18 cellular contexts compared by ENCODE assay signal in the genomic region with DNA sequence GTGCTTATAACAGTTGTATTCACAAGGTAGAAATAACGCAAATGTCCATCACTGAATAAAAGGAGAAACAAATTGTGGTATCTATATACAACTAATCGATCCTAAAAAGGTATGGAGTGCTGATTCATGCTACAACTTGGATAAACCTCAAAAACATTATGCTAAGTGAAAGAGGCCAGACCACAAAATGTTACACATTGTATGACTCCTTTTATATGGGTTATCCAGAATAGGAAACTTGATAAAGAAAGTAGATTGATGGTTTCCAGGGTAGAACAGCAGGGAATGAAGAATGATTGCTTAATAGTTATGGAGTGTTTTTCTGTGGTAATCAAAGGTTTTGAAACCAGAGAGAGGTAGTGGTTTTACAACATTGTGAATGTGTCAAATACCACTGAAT.
DNase-seq lines count a peak whose midpoint lies in the region; ATAC-seq, FAIRE-seq and TF ChIP-seq lines count a peak whose summit lies in the region.
"Had no signal": no experiment of that assay in that cellular context is flagged by ENCODE, and none has a peak within 500 bp of the region (broad histone marks: within the 10 kb centered on the region; RNA-seq: fewer than 3 reads in every experiment).

No MANE protein-coding gene starts in this region.

- peaks cover 2% of the 10 kb centered on the region for H3K4me1 ChIP-seq in astrocyte (ENCODE audit: insufficient read depth, low read length)
- H3K4me1 ChIP-seq in keratinocyte (ENCODE audit: control insufficient read depth, extremely low read depth, insufficient read depth, low read length) = peaks cover 27% of the 10 kb centered on the region

- H3K4me1 Mint-ChIP-seq in astrocyte (ENCODE audit: low read depth, unreplicated experiment) = no peaks in the 10 kb centered on the region

- H3K9me3 Mint-ChIP-seq in astrocyte (ENCODE audit: unreplicated experiment) = no peaks in the 10 kb centered on the region
- H3K9me3 Mint-ChIP-seq: activated CD4-positive, alpha-beta memory T cell treated with anti-CD3 and anti-CD28 coated beads, Interleukin-2, amount 10 ng/mL, durations not matched to agents 7 days and 5 days; CD4-positive, alpha-beta memory T cell; naive thymus-derived CD8-positive, alpha-beta T cell; stimulated activated memory B cell treated with anti-CD40 and anti-IgM and Interleukin-4, amounts not matched to agents 10 μg/mL and 1 μg/mL and 100 μg/mL, for 72 hours had no signal

- H3K36me3 ChIP-seq in astrocyte (ENCODE audit: insufficient read depth, low read length) (no peaks in the 10 kb centered on the region), keratinocyte (ENCODE audit: control insufficient read depth in 2 of 2, extremely low read depth in 1 of 2, insufficient read depth in 2 of 2, low read length in 2 of 2) (no peaks in the 10 kb centered on the region)

- no peak overlapping the region for H3K4me3 Mint-ChIP-seq in astrocyte (ENCODE audit: unreplicated experiment)
- H3K4me3 Mint-ChIP-seq: activated CD4-positive, alpha-beta memory T cell treated with anti-CD3 and anti-CD28 coated beads, Interleukin-2, amount 10 ng/mL, durations not matched to agents 7 days and 5 days; activated naive CD4-positive, alpha-beta T cell treated with anti-CD3 and anti-CD28 coated beads, Interleukin-2, amount 10 ng/mL, durations not matched to agents 7 days and 5 days; CD4-positive, alpha-beta memory T cell; GM23338; naive thymus-derived CD8-positive, alpha-beta T cell; stimulated activated memory B cell treated with anti-CD40 and anti-IgM and Interleukin-4, amounts not matched to agents 10 μg/mL and 1 μg/mL and 100 μg/mL, for 72 hours had no signal

- no peaks in the 10 kb centered on the region for H3K9me1 ChIP-seq in keratinocyte (ENCODE audit: control insufficient read depth, extremely low read depth, insufficient read depth, low read length)

- no peak overlapping the region for H3K4me3 ChIP-seq in astrocyte (ENCODE audit: insufficient read depth, low read depth, low read length)
- H3K4me3 ChIP-seq in keratinocyte (ENCODE audit: control insufficient read depth in 2 of 3, extremely low read depth in 1 of 3, insufficient read depth in 2 of 3, low read depth in 1 of 3, low read length in 3 of 3) = no peak overlapping the region
- H3K4me3 ChIP-seq: GM23338 had no signal

- H3K27me3 ChIP-seq in astrocyte (ENCODE audit: insufficient read depth, low read length) = peaks cover 4% of the 10 kb centered on the region
- no peaks in the 10 kb centered on the region for H3K27me3 ChIP-seq in keratinocyte (ENCODE audit: control insufficient read depth, extremely low read depth, insufficient read depth, low read length)

- no peaks in the 10 kb centered on the region for H3K79me2 ChIP-seq in astrocyte (ENCODE audit: insufficient read depth, low read length)
- no peaks in the 10 kb centered on the region for H3K79me2 ChIP-seq in keratinocyte (ENCODE audit: control insufficient read depth, insufficient read depth, low read length)

- no peaks in the 10 kb centered on the region for H3K36me3 Mint-ChIP-seq in astrocyte (ENCODE audit: low read depth, unreplicated experiment)
- H3K36me3 Mint-ChIP-seq: CD4-positive, alpha-beta memory T cell; naive thymus-derived CD8-positive, alpha-beta T cell; stimulated activated memory B cell treated with anti-CD40 and anti-IgM and Interleukin-4, amounts not matched to agents 10 μg/mL and 1 μg/mL and 100 μg/mL, for 72 hours had no signal

- no peak for ATAC-seq in GM18907 (IDR thresholded peaks at IDR 0.05; ENCODE audit: unreplicated experiment)
- ATAC-seq: GM23338; naive thymus-derived CD8-positive, alpha-beta T cell; Right ventricle myocardium inferior; stimulated activated memory B cell treated with anti-CD40 and anti-IgM and Interleukin-4, amounts not matched to agents 10 μg/mL and 1 μg/mL and 100 μg/mL, for 72 hours had no signal

- H3K4me2 ChIP-seq in astrocyte (ENCODE audit: low read length) (no peak overlapping the region), keratinocyte (ENCODE audit: control insufficient read depth, extremely low read depth, insufficient read depth, low read depth, low read length) (no peak overlapping the region)
- H3K4me2 ChIP-seq: GM23338 had no signal

- dilution Hi-C loops in keratinocyte (cut with MboI; ENCODE audit: extremely low pct_ligation_motif_present, low sequenced_read_pairs) = no loop called here

- H3K9ac ChIP-seq in astrocyte (ENCODE audit: low read length) (no peak overlapping the region), keratinocyte (ENCODE audit: control insufficient read depth, extremely low read depth, insufficient read depth, low read length) (no peak overlapping the region)

- no peaks in the 10 kb centered on the region for H3K27me3 Mint-ChIP-seq in astrocyte (ENCODE audit: low read depth, unreplicated experiment)
- H3K27me3 Mint-ChIP-seq: CD4-positive, alpha-beta memory T cell; naive thymus-derived CD8-positive, alpha-beta T cell; stimulated activated memory B cell treated with anti-CD40 and anti-IgM and Interleukin-4, amounts not matched to agents 10 μg/mL and 1 μg/mL and 100 μg/mL, for 72 hours had no signal

- no peaks in the 10 kb centered on the region for H3K9me3 ChIP-seq in astrocyte (ENCODE audit: insufficient read depth, low read depth, low read length)
- no peaks in the 10 kb centered on the region for H3K9me3 ChIP-seq in keratinocyte (ENCODE audit: control insufficient read depth, low read depth, low read length)

- no peak overlapping the region for H3K27ac Mint-ChIP-seq in astrocyte (ENCODE audit: unreplicated experiment)
- H3K27ac Mint-ChIP-seq: activated CD4-positive, alpha-beta memory T cell treated with anti-CD3 and anti-CD28 coated beads, Interleukin-2, amount 10 ng/mL, durations not matched to agents 7 days and 5 days; activated naive CD4-positive, alpha-beta T cell treated with anti-CD3 and anti-CD28 coated beads, Interleukin-2, amount 10 ng/mL, durations not matched to agents 7 days and 5 days; CD4-positive, alpha-beta memory T cell; GM23338; naive thymus-derived CD8-positive, alpha-beta T cell; stimulated activated memory B cell treated with anti-CD40 and anti-IgM and Interleukin-4, amounts not matched to agents 10 μg/mL and 1 μg/mL and 100 μg/mL, for 72 hours had no signal

- H4K20me1 ChIP-seq in astrocyte (ENCODE audit: insufficient read depth, low read length) (no peaks in the 10 kb centered on the region), keratinocyte (ENCODE audit: control insufficient read depth, extremely low read depth, insufficient read depth, low read length) (no peaks in the 10 kb centered on the region)

- TF ChIP-seq CTCF in astrocyte (IDR thresholded peaks at IDR 0.05; ENCODE audit: insufficient read depth, low read depth, low read length) (no peak), keratinocyte (optimal IDR thresholded peaks at IDR 0.05 in 1 of 3, IDR thresholded peaks at IDR 0.05 in 1 of 3, conservative IDR thresholded peaks at IDR 0.05 in 1 of 3; ENCODE audit: extremely low read depth in 1 of 3, insufficient read depth in 2 of 3, low read length in 3 of 3) (no peak)

- H3K27ac ChIP-seq in astrocyte (ENCODE audit: low read depth, low read length) (no peak overlapping the region), keratinocyte (ENCODE audit: control insufficient read depth, insufficient read depth, low read length) (no peak overlapping the region)

- DNase-seq in GM03348 (ENCODE audit: low spot score) (peak; percentile 13), LHCN-M2 (ENCODE audit: low read depth) (peak; percentile 72), astrocyte (ENCODE audit: low read depth) (peak; percentile 93), keratinocyte (ENCODE audit: low read depth, low spot score) (peak; percentile 21), HK-2 (ENCODE audit: unreplicated experiment) (no peak), SHP77 treated with DMSO at 0.1 percent for 48 hours (lab: John Stamatoyannopoulos, UW) (no peak)
- DNase-seq: activated CD4-positive, alpha-beta memory T cell treated with anti-CD3 and anti-CD28 coated beads, Interleukin-2, amount 10 ng/mL, durations not matched to agents 7 days and 5 days; activated naive CD4-positive, alpha-beta T cell treated with anti-CD3 and anti-CD28 coated beads, Interleukin-2, amount 10 ng/mL, durations not matched to agents 7 days and 5 days; CD4-positive, alpha-beta memory T cell; erythroblast; naive thymus-derived CD8-positive, alpha-beta T cell; NCI-H187 treated with DMSO at 0.1 percent for 48 hours; NCI-H69; stimulated activated CD4-positive, alpha-beta T cell treated with anti-CD3 and anti-CD28 coated beads, Interleukin-4, amount 100 ng/mL, for 4 hours had no signal

- peak; percentile 78 for FAIRE-seq in astrocyte (lab: Jason Lieb, UNC)
- FAIRE-seq in keratinocyte (lab: Jason Lieb, UNC) = peak; percentile 56

- H2AFZ ChIP-seq in astrocyte (ENCODE audit: low read depth, low read length) (no peak overlapping the region), keratinocyte (ENCODE audit: control insufficient read depth, low read length) (no peak overlapping the region)
- H2AFZ ChIP-seq: GM23338 had no signal

Comparison
In these comparisons a context has a peak if more than half of its experiments do, and no peak if none do; other contexts are left out.
1. DNase-seq: peak in GM03348 (single experiment), LHCN-M2 (single experiment), astrocyte (single experiment) and keratinocyte (single experiment); none in HK-2 (single experiment) and SHP77 treated with DMSO at 0.1 percent for 48 hours (single experiment).